Comparison of ENCODE assay signal across 8 cellular contexts in the genomic region with DNA sequence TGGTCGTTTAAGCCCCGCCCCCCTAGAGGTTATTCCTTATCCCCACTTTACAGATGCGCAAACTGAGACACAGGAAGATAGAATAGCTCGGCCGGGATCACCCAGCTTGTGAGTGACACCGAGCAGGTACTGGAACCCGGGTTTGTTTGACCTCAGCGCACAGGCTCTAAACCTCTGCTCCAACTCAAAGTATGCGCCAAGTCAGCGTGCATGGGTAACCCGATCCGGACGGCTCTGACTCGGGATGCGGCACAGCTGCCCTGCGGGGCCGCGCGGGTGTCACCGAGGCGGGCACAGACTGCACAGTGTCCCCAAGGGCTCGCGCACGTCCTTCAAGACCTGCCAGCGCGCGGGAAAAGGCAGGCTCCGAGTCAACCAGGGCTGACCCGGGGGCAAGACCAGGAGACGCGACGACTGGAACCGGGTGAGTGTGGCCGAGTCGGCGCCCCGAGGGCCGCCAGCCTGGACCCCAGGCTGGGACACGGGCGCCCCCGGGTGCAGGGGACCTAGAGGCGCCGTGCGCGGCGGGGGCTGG.
DNase-seq lines count a peak whose midpoint lies in the region; ATAC-seq lines count a peak whose summit lies in the region.

No MANE protein-coding gene starts in this region.

- peaks cover 24% of the 10 kb centered on the region for H3K27me3 Mint-ChIP-seq in stimulated activated naive CD8-positive, alpha-beta T cell treated with anti-CD3 and anti-CD28 coated beads, Interleukin-15, Interleukin-2, amounts not matched to agents 100 ng/mL and 50 ng/mL, for 24 hours

- peaks cover 60% of the 10 kb centered on the region for H3K4me1 Mint-ChIP-seq in stimulated activated naive CD8-positive, alpha-beta T cell treated with anti-CD3 and anti-CD28 coated beads, Interleukin-15, Interleukin-2, amounts not matched to agents 100 ng/mL and 50 ng/mL, for 24 hours (ENCODE audit: low read depth)

- peaks cover 26% of the 10 kb centered on the region for H3K27me3 ChIP-seq in iPS-20b (ENCODE audit: insufficient read depth, low read length)

- H3K36me3 Mint-ChIP-seq in stimulated activated naive CD8-positive, alpha-beta T cell treated with anti-CD3 and anti-CD28 coated beads, Interleukin-15, Interleukin-2, amounts not matched to agents 100 ng/mL and 50 ng/mL, for 24 hours (ENCODE audit: low read depth), result no peaks in the 10 kb centered on the region

- H3K4me3 ChIP-seq in iPS-20b (ENCODE audit: low read length), result peak overlapping the region; percentile 83

- H3K36me3 ChIP-seq in iPS-20b (ENCODE audit: insufficient read depth, low read depth, low read length), result no peaks in the 10 kb centered on the region

- no peak for ATAC-seq in activated CD4-positive, CD25-positive, alpha-beta regulatory T cell treated with anti-CD3 and anti-CD28 coated beads, Interleukin-2, amount 50 U/mL, for 24 hours
- no peak for ATAC-seq in GM21381 (IDR thresholded peaks at IDR 0.05; ENCODE audit: unreplicated experiment)

- peak overlapping the region; percentile 54; the same call in 1 of the 2 replicates for H3K9ac ChIP-seq in iPS-20b (ENCODE audit: low read depth, low read length)

- no peak overlapping the region for H3K27ac Mint-ChIP-seq in stimulated activated naive CD8-positive, alpha-beta T cell treated with anti-CD3 and anti-CD28 coated beads, Interleukin-15, Interleukin-2, amounts not matched to agents 100 ng/mL and 50 ng/mL, for 24 hours

- peak; percentile 32 for DNase-seq in activated CD4-positive, CD25-positive, alpha-beta regulatory T cell treated with anti-CD3 and anti-CD28 coated beads, Interleukin-2, amount 50 U/mL, for 72 hours
- peak; percentile 64 for DNase-seq in activated CD8-positive, alpha-beta memory T cell treated with anti-CD3 and anti-CD28 coated beads, Interleukin-2, amount 50 U/mL, for 48 hours
- no peak for DNase-seq in iPS-NIHi7 (ENCODE audit: extremely low spot score)
- DNase-seq in HuH-7 (ENCODE audit: low spot score), result no peak

- H3K4me3 Mint-ChIP-seq in stimulated activated naive CD8-positive, alpha-beta T cell treated with anti-CD3 and anti-CD28 coated beads, Interleukin-15, Interleukin-2, amounts not matched to agents 100 ng/mL and 50 ng/mL, for 24 hours, result peak overlapping the region; percentile 75

- no peaks in the 10 kb centered on the region for H3K9me3 Mint-ChIP-seq in stimulated activated naive CD8-positive, alpha-beta T cell treated with anti-CD3 and anti-CD28 coated beads, Interleukin-15, Interleukin-2, amounts not matched to agents 100 ng/mL and 50 ng/mL, for 24 hours

- H3K27ac ChIP-seq in iPS-20b (ENCODE audit: low read length), result no peak overlapping the region

- no peaks in the 10 kb centered on the region for H3K9me3 ChIP-seq in iPS-20b (ENCODE audit: insufficient read depth, low read depth, low read length)

- H3K4me1 ChIP-seq in iPS-20b (ENCODE audit: insufficient read depth, low read length), result peaks cover 44% of the 10 kb centered on the region

Comparison
In these comparisons a context has a peak if more than half of its experiments do, and no peak if none do; other contexts are left out.
1. DNase-seq: peak in activated CD4-positive, CD25-positive, alpha-beta regulatory T cell treated with anti-CD3 and anti-CD28 coated beads, Interleukin-2, amount 50 U/mL, for 72 hours (single experiment) and activated CD8-positive, alpha-beta memory T cell treated with anti-CD3 and anti-CD28 coated beads, Interleukin-2, amount 50 U/mL, for 48 hours (single experiment); none in iPS-NIHi7 (single experiment) and HuH-7 (single experiment).